Comparison of ENCODE assay signal across 27 cellular contexts in genomic region chr6:169709293-169709692, GRCh38. TPM values are rescaled to one million over a fixed set of nuclear protein-coding genes. Genes with fewer than 3 reads are reported as not detected.
DNase-seq lines count a peak whose midpoint lies in the region; ATAC-seq and TF ChIP-seq lines count a peak whose summit lies in the region.
"Had no signal": no experiment of that assay in that cellular context is flagged by ENCODE, and none has a peak within 500 bp of the region (broad histone marks: within the 10 kb centered on the region; RNA-seq: fewer than 3 reads in every experiment).

No MANE protein-coding gene starts in this region.

- no peaks in the 10 kb centered on the region for H3K9me3 ChIP-seq in mammary epithelial cell (replicated peaks; ENCODE audit: insufficient read depth, low read length)
- H3K9me3 ChIP-seq: A549, sigmoid colon, SJSA1 had no signal

- H3K27ac Mint-ChIP-seq in activated T-cell treated with anti-CD3 and anti-CD28 coated beads, Interleukin-2, amount 50 U/mL, for 24 hours, result peak overlapping the region; percentile 84
- H3K27ac Mint-ChIP-seq in natural killer cell, result no peak overlapping the region
- H3K27ac Mint-ChIP-seq: type B pancreatic cell had no signal

- H3K36me3 Mint-ChIP-seq in activated T-cell treated with anti-CD3 and anti-CD28 coated beads, Interleukin-2, amount 50 U/mL, for 24 hours (ENCODE audit: low read depth), result peaks cover 88% of the 10 kb centered on the region
- H3K36me3 Mint-ChIP-seq in natural killer cell, result no peaks in the 10 kb centered on the region

- H3K27ac ChIP-seq in mammary epithelial cell (ENCODE audit: insufficient read depth, low read depth, low read length), result no peak overlapping the region
- H3K27ac ChIP-seq: A549, brain microvascular endothelial cell, parathyroid adenoma, sigmoid colon, SJSA1 had no signal

- no peaks in the 10 kb centered on the region for H4K20me1 ChIP-seq in mammary epithelial cell (ENCODE audit: insufficient read depth, low read length)

- DNase-seq in activated T-cell treated with anti-CD3 and anti-CD28 coated beads, Interleukin-2, amount 50 U/mL, for 24 hours, result no peak
- no peak for DNase-seq in activated T-cell treated with anti-CD3 and anti-CD28 coated beads for 4 hours
- DNase-seq in mammary epithelial cell, result no peak
- no peak for DNase-seq in T-helper 2 cell
- DNase-seq in natural killer cell, result no peak
- DNase-seq: activated CD4-positive, alpha-beta T cell treated with anti-CD3 and anti-CD28 coated beads for 1 hour; activated CD8-positive, alpha-beta memory T cell treated with anti-CD3 and anti-CD28 coated beads, Interleukin-2, amount 50 U/mL, for 48 hours; brain microvascular endothelial cell; C1 segment of cervical spinal cord; cortex of kidney; hippocampal formation; KBM-7; mesenchymal stem cell; NCI-H1048; NCI-H524 treated with DMSO at 0.1 percent for 48 hours; PC-3; sigmoid colon; stimulated activated naive CD4-positive, alpha-beta T cell treated with Interleukin-2 at 50 U/mL for 16 hours; T-helper 9 cell had no signal

- no peaks in the 10 kb centered on the region for H3K9me3 Mint-ChIP-seq in activated T-cell treated with anti-CD3 and anti-CD28 coated beads, Interleukin-2, amount 50 U/mL, for 24 hours
- H3K9me3 Mint-ChIP-seq in natural killer cell, result no peaks in the 10 kb centered on the region
- H3K9me3 Mint-ChIP-seq: natural killer cell treated with Interleukin-12 subunit alpha and Interleukin-12 subunit beta and Interleukin-15 and Interleukin-18, amount 100 ng/mL, for 72 hours; type B pancreatic cell had no signal

- H3K27me3 Mint-ChIP-seq in activated T-cell treated with anti-CD3 and anti-CD28 coated beads, Interleukin-2, amount 50 U/mL, for 24 hours, result no peaks in the 10 kb centered on the region
- no peaks in the 10 kb centered on the region for H3K27me3 Mint-ChIP-seq in natural killer cell (ENCODE audit: low read depth in 2 of 2)
- H3K27me3 Mint-ChIP-seq: natural killer cell treated with Interleukin-12 subunit alpha and Interleukin-12 subunit beta and Interleukin-15 and Interleukin-18, amount 100 ng/mL, for 72 hours; type B pancreatic cell had no signal

- H3K36me3 ChIP-seq in mammary epithelial cell (ENCODE audit: insufficient read depth, low read length), result peaks cover 5% of the 10 kb centered on the region

- intact Hi-C loops in mammary epithelial cell (cut with micrococcal nuclease), result loop anchor here (10.0 kb wide), 2 partner anchors 454 to 516 kb away; partner anchors contain the start of gene THBS2
- intact Hi-C loops in natural killer cell (cut with micrococcal nuclease), result loop anchor here (10.0 kb wide), 1 partner anchor 834 kb away; no protein-coding TSS in a partner anchor

- H3K79me2 ChIP-seq in mammary epithelial cell (ENCODE audit: insufficient read depth, low read length), result peaks cover 15% of the 10 kb centered on the region

- dilution Hi-C loops in mammary epithelial cell (cut with HindIII; ENCODE audit: low sequenced_read_pairs), result no loop called here

- H3K4me1 Mint-ChIP-seq in activated T-cell treated with anti-CD3 and anti-CD28 coated beads, Interleukin-2, amount 50 U/mL, for 24 hours (ENCODE audit: low read depth), result peaks cover 49% of the 10 kb centered on the region
- peaks cover 1 to 17% of the 10 kb centered on the region in 2 donors for H3K4me1 Mint-ChIP-seq in natural killer cell

- peak overlapping the region; percentile 15 for H3K4me2 ChIP-seq in mammary epithelial cell (ENCODE audit: insufficient read depth, low read depth, low read length)
- H3K4me2 ChIP-seq: A549 had no signal

- CTCF ChIA-PET in mammary epithelial cell (lab: Charles Lee; ENCODE audit: low non-redundant PET), result no interaction called here

- in situ Hi-C loops in mammary epithelial cell (cut with MboI; ENCODE audit: low sequenced_read_pairs in 2 of 2), result no loop called here

- no peak overlapping the region for H3K4me3 ChIP-seq in mammary epithelial cell (replicated peaks in 1 of 3; ENCODE audit: insufficient read depth in 1 of 3, low read depth in 2 of 3, low read length in 3 of 3)
- H3K4me3 ChIP-seq: A549, sigmoid colon, SJSA1 had no signal

- no peak overlapping the region for H3K9ac ChIP-seq in mammary epithelial cell (ENCODE audit: insufficient read depth, low read length)
- H3K9ac ChIP-seq: parathyroid adenoma had no signal

- H3K27me3 ChIP-seq in mammary epithelial cell (ENCODE audit: insufficient read depth, low read length), result no peaks in the 10 kb centered on the region
- H3K27me3 ChIP-seq: brain microvascular endothelial cell, sigmoid colon, SJSA1 had no signal

- no peak overlapping the region for H2AFZ ChIP-seq in mammary epithelial cell (ENCODE audit: low read depth, low read length)
- H2AFZ ChIP-seq: parathyroid adenoma had no signal

- no TSS peak for BruUV-seq in mammary epithelial cell (replicated peaks; lab: Mats Ljungman, UMichigan)

- peaks cover 12% of the 10 kb centered on the region for H3K4me1 ChIP-seq in mammary epithelial cell (ENCODE audit: insufficient read depth, low read length)
- H3K4me1 ChIP-seq: parathyroid adenoma had no signal

- TF ChIP-seq CTCF in mammary epithelial cell (conservative IDR thresholded peaks at IDR 0.05 in 1 of 2, IDR thresholded peaks at IDR 0.05 in 1 of 2; ENCODE audit: extremely low read depth in 1 of 2, insufficient read depth in 1 of 2, low read depth in 1 of 2, low read length in 2 of 2) (no peak), natural killer cell (IDR thresholded peaks at IDR 0.05) (no peak)

- ATAC-seq in GM19452 (IDR thresholded peaks at IDR 0.05; ENCODE audit: unreplicated experiment) (peak; percentile 55), HG03175 (IDR thresholded peaks at IDR 0.05; ENCODE audit: unreplicated experiment) (peak; percentile 56), GM19328 (IDR thresholded peaks at IDR 0.05; ENCODE audit: unreplicated experiment) (no peak), natural killer cell (no peak)
- ATAC-seq: A549; natural killer cell treated with Interleukin-12 subunit alpha and Interleukin-12 subunit beta and Interleukin-15 and Interleukin-18, amount 100 ng/mL, for 72 hours; PC-3 had no signal

- H3K4me3 Mint-ChIP-seq in activated T-cell treated with anti-CD3 and anti-CD28 coated beads, Interleukin-2, amount 50 U/mL, for 24 hours, result no peak overlapping the region
- H3K4me3 Mint-ChIP-seq in natural killer cell, result no peak overlapping the region
- H3K4me3 Mint-ChIP-seq: natural killer cell treated with Interleukin-12 subunit alpha and Interleukin-12 subunit beta and Interleukin-15 and Interleukin-18, amount 100 ng/mL, for 72 hours; type B pancreatic cell had no signal

RNA-seq across cellular contexts. Expression of gene C6orf120, which starts 7.4 kb away (rescaled TPM):
- total RNA-seq in mammary epithelial cell, result 10 to 100 TPM; 22.0 to 26.0 TPM
- 8.4 TPM for polyA plus RNA-seq in mammary epithelial cell
- 2.6 TPM for polyA minus RNA-seq in mammary epithelial cell
- 10 to 100 TPM; 13.9 to 17.3 (median 16.6) TPM for total RNA-seq in natural killer cell

RNA-seq across cellular contexts. Expression of gene WDR27, which starts 7.5 kb away (rescaled TPM):
- 10 to 100 TPM; 21.7 to 50.2 TPM for total RNA-seq in mammary epithelial cell
- 17.6 TPM for polyA plus RNA-seq in mammary epithelial cell
- 40.8 TPM for polyA minus RNA-seq in mammary epithelial cell
- total RNA-seq in natural killer cell, result 10 to 100 TPM; 12.7 to 31.0 (median 25.3) TPM

RNA-seq across cellular contexts. Expression of gene PHF10, which starts 15.0 kb away (rescaled TPM):
- 10 to 100 TPM; 11.3 to 25.4 TPM for total RNA-seq in mammary epithelial cell
- 13.5 TPM for polyA plus RNA-seq in mammary epithelial cell
- polyA minus RNA-seq in mammary epithelial cell, result 6.7 TPM
- 10 to 100 TPM; 46.5 to 56.5 (median 53.6) TPM for total RNA-seq in natural killer cell

RNA-seq across cellular contexts. Expression of gene DYNLT2, which starts 42.1 kb away (rescaled TPM):
- total RNA-seq in mammary epithelial cell, result under 1 TPM; 0.67 to 0.80 TPM
- polyA plus RNA-seq in mammary epithelial cell, result 0.17 TPM
- polyA minus RNA-seq in mammary epithelial cell, result not detected
- total RNA-seq in natural killer cell, result 1 to 10 TPM; 4.0 to 6.8 (median 5.3) TPM

RNA-seq across cellular contexts. Expression of gene ERMARD, which starts 42.1 kb away (rescaled TPM):
- total RNA-seq in mammary epithelial cell (10 to 100 TPM; 19.2 to 32.4 TPM), natural killer cell (10 to 100 TPM; 33.9 to 42.2 (median 36.4) TPM)
- 22.4 TPM for polyA plus RNA-seq in mammary epithelial cell
- 1.7 TPM for polyA minus RNA-seq in mammary epithelial cell

Comparison
In these comparisons a context has a peak if more than half of its experiments do, and no peak if none do; other contexts are left out.
1. ATAC-seq: peak in GM19452 (single experiment) and HG03175 (single experiment); none in GM19328 (single experiment) and natural killer cell (0 of 3).